ENCODE assay signal across 10 cellular contexts in genomic region chr3:126317029-126317996, GRCh38. TPM values are rescaled to one million over a fixed set of nuclear protein-coding genes. Genes with fewer than 3 reads are reported as not detected.
"Had no signal": no experiment of that assay in that cellular context is flagged by ENCODE, and none has a peak within 500 bp of the region (broad histone marks: within the 10 kb centered on the region; RNA-seq: fewer than 3 reads in every experiment).

No MANE protein-coding gene starts in this region.

- DNase-seq: activated CD4-positive, alpha-beta T cell treated with anti-CD3 and anti-CD28 coated beads, Interleukin-2, amount 50 U/mL, for 48 hours; activated naive CD4-positive, alpha-beta T cell treated with anti-CD3 and anti-CD28 coated beads for 36 hours; activated naive CD8-positive, alpha-beta T cell treated with anti-CD3 and anti-CD28 coated beads, Interleukin-2, amount 50 U/mL, for 24 hours; mesenchymal stem cell; right lobe of liver; T-helper 1 cell; T1000; trophoblast cell had no signal

RNA-seq across cellular contexts. Expression of gene KLF15, which starts 39.9 kb away (rescaled TPM):
- total RNA-seq: epithelial cell of proximal tubule, smooth muscle cell had no signal
